Comparison of ENCODE assay signal across 16 cellular contexts in genomic region chr19:8567522-8568172, GRCh38. TPM values are rescaled to one million over a fixed set of nuclear protein-coding genes. Genes with fewer than 3 reads are reported as not detected.
A peak's percentile ranks its signal among the peaks of the same experiment; 100 is the strongest.
DNase-seq lines count a peak whose midpoint lies in the region; ATAC-seq and TF ChIP-seq lines count a peak whose summit lies in the region.
"Had no signal": no experiment of that assay in that cellular context is flagged by ENCODE, and none has a peak within 500 bp of the region (broad histone marks: within the 10 kb centered on the region; RNA-seq: fewer than 3 reads in every experiment).

No MANE protein-coding gene starts in this region.

- no peak for DNase-seq in activated T-helper 2 cell treated with anti-CD3 and anti-CD28 coated beads, Interferon-gamma antibody, Interleukin-2, Interleukin-4, amounts not matched to agents 10 μg/mL and 5 μg/mL and 100 μg/mL, durations not matched to agents 14 hours and 24 hours and 36 hours (ENCODE audit: low spot score)
- DNase-seq in medulla oblongata (ENCODE audit: extremely low spot score) (peak; percentile 67), SK-N-DZ (ENCODE audit: low spot score) (no peak), HuH-7.5 (ENCODE audit: low spot score) (no peak), NCI-H446 (lab: John Stamatoyannopoulos, UW) (no peak)
- DNase-seq: activated CD8-positive, alpha-beta memory T cell treated with anti-CD3 and anti-CD28 coated beads for 24 hours; foreskin fibroblast; NCI-H1417 treated with DMSO at 0.1 percent for 48 hours; occipital lobe; stimulated activated CD4-positive, alpha-beta T cell treated with anti-CD3 and anti-CD28 coated beads, Interleukin-1b, Interleukin-23, amount 100 ng/mL, for 48 hours; stimulated activated naive B cell treated with anti-CD40 and anti-IgM and Interleukin-4, amounts not matched to agents 10 μg/mL and 1 μg/mL and 100 μg/mL, for 72 hours had no signal

- H3K27ac Mint-ChIP-seq in activated T-helper 2 cell treated with anti-CD3 and anti-CD28 coated beads, Interferon-gamma antibody, Interleukin-2, Interleukin-4, amounts not matched to agents 10 μg/mL and 5 μg/mL and 100 μg/mL, durations not matched to agents 14 hours and 24 hours and 36 hours, result peak overlapping the region; percentile 60
- H3K27ac Mint-ChIP-seq: stimulated activated naive B cell treated with anti-CD40 and anti-IgM and Interleukin-4, amounts not matched to agents 10 μg/mL and 1 μg/mL and 100 μg/mL, for 72 hours had no signal

- TF ChIP-seq CTCF in Loucy (conservative IDR thresholded peaks at IDR 0.05; ENCODE audit: low read length), result no peak

- H3K4me3 ChIP-seq in BLaER1, result no peak overlapping the region
- H3K4me3 ChIP-seq in Loucy (ENCODE audit: low read length, poor library complexity, severe bottlenecking), result no peak overlapping the region
- H3K4me3 ChIP-seq: GM23248, SK-N-MC had no signal

- H3K4me2 ChIP-seq in BLaER1, result peak overlapping the region; percentile 78
- no peak overlapping the region for H3K4me2 ChIP-seq in Loucy (ENCODE audit: low read depth, low read length, poor library complexity, severe bottlenecking)

- peaks cover 24% of the 10 kb centered on the region for H3K36me3 Mint-ChIP-seq in activated T-helper 2 cell treated with anti-CD3 and anti-CD28 coated beads, Interferon-gamma antibody, Interleukin-2, Interleukin-4, amounts not matched to agents 10 μg/mL and 5 μg/mL and 100 μg/mL, durations not matched to agents 14 hours and 24 hours and 36 hours (ENCODE audit: low read depth)

- H3K36me3 ChIP-seq in BLaER1 (no peaks in the 10 kb centered on the region), Loucy (ENCODE audit: insufficient read depth, low read length) (no peaks in the 10 kb centered on the region)

- H3K9me3 ChIP-seq in BLaER1 (no peaks in the 10 kb centered on the region), Loucy (ENCODE audit: insufficient read depth, low read depth, low read length) (no peaks in the 10 kb centered on the region)

- peak overlapping the region; percentile 78 for H3K27ac ChIP-seq in BLaER1
- H3K27ac ChIP-seq: GM23248, SK-N-MC had no signal

- H3K9me3 Mint-ChIP-seq in activated T-helper 2 cell treated with anti-CD3 and anti-CD28 coated beads, Interferon-gamma antibody, Interleukin-2, Interleukin-4, amounts not matched to agents 10 μg/mL and 5 μg/mL and 100 μg/mL, durations not matched to agents 14 hours and 24 hours and 36 hours, result no peaks in the 10 kb centered on the region
- H3K9me3 Mint-ChIP-seq: stimulated activated naive B cell treated with anti-CD40 and anti-IgM and Interleukin-4, amounts not matched to agents 10 μg/mL and 1 μg/mL and 100 μg/mL, for 72 hours had no signal

- H4K20me1 ChIP-seq in BLaER1 (no peaks in the 10 kb centered on the region), Loucy (ENCODE audit: insufficient read depth, low read length, poor library complexity, severe bottlenecking) (no peaks in the 10 kb centered on the region)

- no peak overlapping the region for H3K4me3 Mint-ChIP-seq in activated T-helper 2 cell treated with anti-CD3 and anti-CD28 coated beads, Interferon-gamma antibody, Interleukin-2, Interleukin-4, amounts not matched to agents 10 μg/mL and 5 μg/mL and 100 μg/mL, durations not matched to agents 14 hours and 24 hours and 36 hours (ENCODE audit: low read depth)
- H3K4me3 Mint-ChIP-seq: stimulated activated naive B cell treated with anti-CD40 and anti-IgM and Interleukin-4, amounts not matched to agents 10 μg/mL and 1 μg/mL and 100 μg/mL, for 72 hours had no signal

- no peak for ATAC-seq in GM21367 (IDR thresholded peaks at IDR 0.05; ENCODE audit: unreplicated experiment)
- ATAC-seq: stimulated activated naive B cell treated with anti-CD40 and anti-IgM and Interleukin-4, amounts not matched to agents 10 μg/mL and 1 μg/mL and 100 μg/mL, for 72 hours had no signal

- no peaks in the 10 kb centered on the region for H3K9me2 ChIP-seq in Loucy (replicated peaks; ENCODE audit: low read depth, low read length)

- peaks cover 41% of the 10 kb centered on the region for H3K4me1 Mint-ChIP-seq in activated T-helper 2 cell treated with anti-CD3 and anti-CD28 coated beads, Interferon-gamma antibody, Interleukin-2, Interleukin-4, amounts not matched to agents 10 μg/mL and 5 μg/mL and 100 μg/mL, durations not matched to agents 14 hours and 24 hours and 36 hours (ENCODE audit: low read depth)

- H3K79me2 ChIP-seq in Loucy (ENCODE audit: insufficient read depth, low read length), result peaks cover 49% of the 10 kb centered on the region

- intact Hi-C loops in activated T-helper 2 cell treated with anti-CD3 and anti-CD28 coated beads, Interferon-gamma antibody, Interleukin-2, Interleukin-4, amounts not matched to agents 10 μg/mL and 5 μg/mL and 100 μg/mL, durations not matched to agents 14 hours and 24 hours and 36 hours (cut with micrococcal nuclease), result loop anchor here (2.0 kb wide), 1 partner anchor 51 kb away; no protein-coding TSS in a partner anchor

- H3F3A ChIP-seq in Loucy (ENCODE audit: low read depth), result 0 out of 2 replicates have a peak, but pooled peaks cover 6% of the 10 kb centered on the region

- H3K27me3 ChIP-seq in BLaER1 (no peaks in the 10 kb centered on the region), Loucy (ENCODE audit: insufficient read depth, low read length, poor library complexity, severe bottlenecking) (no peaks in the 10 kb centered on the region)

- H3K9ac ChIP-seq in BLaER1 (0 out of 2 replicates have a peak overlapping the region, but pooled peaks have one; percentile 34), Loucy (ENCODE audit: low read depth, low read length, poor library complexity, severe bottlenecking) (peak overlapping the region; percentile 3)
- H3K9ac ChIP-seq: GM23248 had no signal

- H3K27me3 Mint-ChIP-seq in activated T-helper 2 cell treated with anti-CD3 and anti-CD28 coated beads, Interferon-gamma antibody, Interleukin-2, Interleukin-4, amounts not matched to agents 10 μg/mL and 5 μg/mL and 100 μg/mL, durations not matched to agents 14 hours and 24 hours and 36 hours (ENCODE audit: low read depth), result no peaks in the 10 kb centered on the region
- H3K27me3 Mint-ChIP-seq: stimulated activated naive B cell treated with anti-CD40 and anti-IgM and Interleukin-4, amounts not matched to agents 10 μg/mL and 1 μg/mL and 100 μg/mL, for 72 hours had no signal

- H3K4me1 ChIP-seq in BLaER1 (peaks cover 85% of the 10 kb centered on the region), Loucy (ENCODE audit: insufficient read depth, low read length, poor library complexity, severe bottlenecking) (peaks cover 48% of the 10 kb centered on the region)

- H2AFZ ChIP-seq in Loucy (ENCODE audit: low read length), result no peak overlapping the region
- H2AFZ ChIP-seq: GM23248 had no signal

RNA-seq across cellular contexts. Expression of gene MYO1F, which starts 9.6 kb away (rescaled TPM):
- 43.9 and 47.4 TPM in 2 replicates for total RNA-seq in activated T-helper 2 cell treated with anti-CD3 and anti-CD28 coated beads, Interferon-gamma antibody, Interleukin-2, Interleukin-4, amounts not matched to agents 10 μg/mL and 5 μg/mL and 100 μg/mL, durations not matched to agents 14 hours and 24 hours and 36 hours
- polyA plus RNA-seq in SK-N-DZ (2014; cell fraction: cytosol; rRNA removed), result 0.06 TPM in 1 of 2 replicates, not detected in the other
- 0.41 TPM in 1 of 2 replicates, not detected in the other for polyA plus RNA-seq in SK-N-DZ (2014; cell fraction: nucleus; rRNA removed)

RNA-seq across cellular contexts. Expression of gene ADAMTS10, which starts 42.9 kb away (rescaled TPM):
- total RNA-seq in activated T-helper 2 cell treated with anti-CD3 and anti-CD28 coated beads, Interferon-gamma antibody, Interleukin-2, Interleukin-4, amounts not matched to agents 10 μg/mL and 5 μg/mL and 100 μg/mL, durations not matched to agents 14 hours and 24 hours and 36 hours, result 0.71 and 0.80 TPM in 2 replicates
- 5.5 and 12.6 TPM in 2 replicates for polyA plus RNA-seq in SK-N-DZ (2014; cell fraction: cytosol; rRNA removed)
- polyA plus RNA-seq in SK-N-DZ (2014; cell fraction: nucleus; rRNA removed), result 89.9 and 104 TPM in 2 replicates

RNA-seq across cellular contexts. Expression of gene ZNF414, which starts 53.7 kb away (rescaled TPM):
- total RNA-seq in activated T-helper 2 cell treated with anti-CD3 and anti-CD28 coated beads, Interferon-gamma antibody, Interleukin-2, Interleukin-4, amounts not matched to agents 10 μg/mL and 5 μg/mL and 100 μg/mL, durations not matched to agents 14 hours and 24 hours and 36 hours, result 22.5 and 23.6 TPM in 2 replicates
- polyA plus RNA-seq in SK-N-DZ (2014; cell fraction: cytosol; rRNA removed), result 0.73 and 2.3 TPM in 2 replicates
- polyA plus RNA-seq in SK-N-DZ (2014; cell fraction: nucleus; rRNA removed), result 21.2 and 35.6 TPM in 2 replicates
